27 cellular contexts compared by ENCODE assay signal in the genomic region with DNA sequence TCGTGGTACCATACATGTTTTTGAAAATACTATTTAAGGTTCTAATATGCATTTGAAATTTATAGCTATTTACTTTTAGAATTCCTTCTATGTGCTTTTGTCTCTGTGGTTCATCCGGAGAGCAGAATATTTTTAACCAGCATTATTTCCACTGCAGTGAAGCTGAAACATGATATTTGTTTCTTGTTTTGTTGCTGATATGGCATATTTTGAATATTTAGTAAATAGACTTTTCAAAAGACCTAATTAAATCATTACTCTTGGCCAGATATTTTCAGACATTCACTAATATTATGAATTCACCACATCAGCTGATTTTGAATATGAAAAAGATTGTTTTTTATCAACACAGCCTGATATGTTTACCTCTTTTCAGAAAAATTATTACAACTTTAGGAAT.
"Had no signal": no experiment of that assay in that cellular context is flagged by ENCODE, and none has a peak within 500 bp of the region (broad histone marks: within the 10 kb centered on the region; RNA-seq: fewer than 3 reads in every experiment).

No MANE protein-coding gene starts in this region.

- H3K27me3 Mint-ChIP-seq: naive thymus-derived CD8-positive, alpha-beta T cell; progenitor cell of endocrine pancreas; stimulated activated memory B cell treated with anti-CD40 and anti-IgM and Interleukin-4, amounts not matched to agents 10 μg/mL and 1 μg/mL and 100 μg/mL, for 72 hours; stimulated activated naive CD8-positive, alpha-beta T cell treated with anti-CD3 and anti-CD28 coated beads, Interleukin-15, amount 100 ng/mL, for 72 hours; type B pancreatic cell had no signal

- DNase-seq: hypothalamus; immature natural killer cell; kidney; left colon; left lung; lower lobe of right lung; mammary epithelial cell; mesenchymal stem cell; naive thymus-derived CD8-positive, alpha-beta T cell; nucleus accumbens; small intestine; stimulated activated CD4-positive, alpha-beta T cell treated with anti-CD3 and anti-CD28 coated beads, Interleukin-1b, Interleukin-23, amount 100 ng/mL, for 48 hours; stimulated activated CD4-positive, alpha-beta T cell treated with anti-CD3 and anti-CD28 coated beads, Interleukin-2, amount 100 ng/mL, for 48 hours; stimulated activated CD4-positive, alpha-beta T cell treated with anti-CD3 and anti-CD28 coated beads, Interleukin-4, amount 100 ng/mL, for 4 hours; stimulated activated CD8-positive, alpha-beta memory T cell treated with anti-CD3 and anti-CD28 coated beads, Interleukin-4, amount 100 ng/mL, for 48 hours; stimulated activated naive CD4-positive, alpha-beta T cell treated with Interleukin-2 at 50 U/mL for 16 hours; stimulated activated naive CD8-positive, alpha-beta T cell treated with anti-CD3 and anti-CD28 coated beads, Interleukin-15, amount 100 ng/mL, for 72 hours; substantia nigra had no signal

- H3K36me3 ChIP-seq: left lung, lower lobe of right lung, right atrium auricular region, tibial nerve, vagina had no signal

- H3K27ac ChIP-seq: left lung, lower lobe of right lung, right atrium auricular region, tibial nerve, vagina had no signal

- H3K9me3 Mint-ChIP-seq: nephron; neural crest cell; stimulated activated naive CD8-positive, alpha-beta T cell treated with anti-CD3 and anti-CD28 coated beads, Interleukin-15, amount 100 ng/mL, for 72 hours; type B pancreatic cell had no signal

- H3K4me3 ChIP-seq: left lung, lower lobe of right lung, right atrium auricular region, tibial nerve, vagina had no signal

- H3K4me1 Mint-ChIP-seq: naive thymus-derived CD8-positive, alpha-beta T cell; stimulated activated memory B cell treated with anti-CD40 and anti-IgM and Interleukin-4, amounts not matched to agents 10 μg/mL and 1 μg/mL and 100 μg/mL, for 72 hours; stimulated activated naive CD8-positive, alpha-beta T cell treated with anti-CD3 and anti-CD28 coated beads, Interleukin-15, amount 100 ng/mL, for 72 hours had no signal

- H3K36me3 Mint-ChIP-seq: naive thymus-derived CD8-positive, alpha-beta T cell; stimulated activated memory B cell treated with anti-CD40 and anti-IgM and Interleukin-4, amounts not matched to agents 10 μg/mL and 1 μg/mL and 100 μg/mL, for 72 hours; type B pancreatic cell had no signal

- FAIRE-seq: kidney, small intestine had no signal

- H3K4me1 ChIP-seq: left lung, lower lobe of right lung, right atrium auricular region, tibial nerve had no signal

- ATAC-seq: left colon; left lung; lower lobe of right lung; naive thymus-derived CD8-positive, alpha-beta T cell; sciatic nerve; stimulated activated memory B cell treated with anti-CD40 and anti-IgM and Interleukin-4, amounts not matched to agents 10 μg/mL and 1 μg/mL and 100 μg/mL, for 72 hours; stimulated activated naive CD8-positive, alpha-beta T cell treated with anti-CD3 and anti-CD28 coated beads, Interleukin-15, amount 100 ng/mL, for 72 hours had no signal

- H3K27me3 ChIP-seq: left lung, right atrium auricular region, tibial nerve, vagina had no signal

- H3K27ac Mint-ChIP-seq: immature natural killer cell; naive thymus-derived CD8-positive, alpha-beta T cell; nephron; progenitor cell of endocrine pancreas; stimulated activated memory B cell treated with anti-CD40 and anti-IgM and Interleukin-4, amounts not matched to agents 10 μg/mL and 1 μg/mL and 100 μg/mL, for 72 hours; stimulated activated naive CD8-positive, alpha-beta T cell treated with anti-CD3 and anti-CD28 coated beads, Interleukin-15, amount 100 ng/mL, for 72 hours; type B pancreatic cell had no signal

- H3K9me3 ChIP-seq: left lung, lower lobe of right lung, right atrium auricular region, tibial nerve, vagina had no signal

- H3K4me3 Mint-ChIP-seq: immature natural killer cell; naive thymus-derived CD8-positive, alpha-beta T cell; nephron; neural crest cell; stimulated activated memory B cell treated with anti-CD40 and anti-IgM and Interleukin-4, amounts not matched to agents 10 μg/mL and 1 μg/mL and 100 μg/mL, for 72 hours; stimulated activated naive CD8-positive, alpha-beta T cell treated with anti-CD3 and anti-CD28 coated beads, Interleukin-15, amount 100 ng/mL, for 72 hours; type B pancreatic cell had no signal
